ENCODE assay signal across 2 cellular contexts in genomic region chr12:57240926-57241555, GRCh38.
A peak's percentile ranks its signal among the peaks of the same experiment; 100 is the strongest.
TF ChIP-seq lines count a peak whose summit lies in the region.

No MANE protein-coding gene starts in this region.

TF ChIP-seq in HepG2, 621 proteins besides CTCF, POLR2A, EP300 and RAD21:
- TF ChIP-seq TBX2 (CRISPR knock-in tag; IDR thresholded peaks at IDR 0.05; ENCODE audit: borderline replicate concordance) = no peak
- no peak for TF ChIP-seq ZNF770 (CRISPR knock-in tag; IDR thresholded peaks at IDR 0.05)
- no peak for TF ChIP-seq ZNF160 (CRISPR knock-in tag; IDR thresholded peaks at IDR 0.05)
- TF ChIP-seq MTA1 (CRISPR knock-in tag; IDR thresholded peaks at IDR 0.05; ENCODE audit: borderline replicate concordance) = 0 out of 2 replicates have a peak, but pooled peaks have one; percentile 14
- TF ChIP-seq FOXO1 (CRISPR knock-in tag; IDR thresholded peaks at IDR 0.05) = no peak
- TF ChIP-seq HNRNPL (IDR thresholded peaks at IDR 0.05; ENCODE audit: low read depth, low read length) = 0 out of 2 replicates have a peak, but pooled peaks have one; percentile 6
- no peak for TF ChIP-seq KLF9 (CRISPR knock-in tag; IDR thresholded peaks at IDR 0.05; ENCODE audit: low read depth)
- 0 out of 2 replicates have a peak, but pooled peaks have one; percentile 2 for TF ChIP-seq MTF2 (CRISPR knock-in tag; IDR thresholded peaks at IDR 0.05; ENCODE audit: borderline replicate concordance)
- TF ChIP-seq TEF (CRISPR knock-in tag; IDR thresholded peaks at IDR 0.05) = no peak
- TF ChIP-seq SNRNP70 (IDR thresholded peaks at IDR 0.05; ENCODE audit: low read depth, low read length) = no peak

TF ChIP-seq in endothelial cell of umbilical vein, 7 proteins besides CTCF, POLR2A, EP300 and RAD21:
- peak; percentile 86 for TF ChIP-seq EZH2 (IDR thresholded peaks at IDR 0.05; ENCODE audit: borderline replicate concordance, low read depth, low read length, severe bottlenecking)
- TF ChIP-seq MYC (IDR thresholded peaks at IDR 0.05; ENCODE audit: low read depth, low read length) = no peak
TF ChIP-seq in endothelial cell of umbilical vein: peak in this region for 1.
